9 cellular contexts compared by ENCODE assay signal in genomic region chr17:75689441-75689873, GRCh38. TPM values are rescaled to one million over a fixed set of nuclear protein-coding genes. Genes with fewer than 3 reads are reported as not detected.
DNase-seq lines count a peak whose midpoint lies in the region; ATAC-seq and TF ChIP-seq lines count a peak whose summit lies in the region.
"Had no signal": no experiment of that assay in that cellular context is flagged by ENCODE, and none has a peak within 500 bp of the region (broad histone marks: within the 10 kb centered on the region; RNA-seq: fewer than 3 reads in every experiment).

No MANE protein-coding gene starts in this region.

- no peak overlapping the region for H3K4me2 ChIP-seq in hepatocyte

- H3K4me1 ChIP-seq in hepatocyte (ENCODE audit: insufficient read depth) (peaks cover 9% of the 10 kb centered on the region), urinary bladder (ENCODE audit: insufficient read depth) (no peaks in the 10 kb centered on the region)

- H3K27ac ChIP-seq in hepatocyte, result peak overlapping the region; percentile 37
- H3K27ac ChIP-seq in urinary bladder (ENCODE audit: low read depth), result peak overlapping the region; percentile 2
- H3K27ac ChIP-seq: C4-2B had no signal

- peaks cover 59% of the 10 kb centered on the region for H3K4me1 Mint-ChIP-seq in activated naive CD4-positive, alpha-beta T cell treated with anti-CD3 and anti-CD28 coated beads for 36 hours (ENCODE audit: low read depth)

- H3K9me3 Mint-ChIP-seq in activated naive CD4-positive, alpha-beta T cell treated with anti-CD3 and anti-CD28 coated beads for 36 hours, result no peaks in the 10 kb centered on the region

- peaks cover 4% of the 10 kb centered on the region for H3K36me3 Mint-ChIP-seq in activated naive CD4-positive, alpha-beta T cell treated with anti-CD3 and anti-CD28 coated beads for 36 hours (ENCODE audit: low read depth)

- peaks cover 71% of the 10 kb centered on the region for H3K79me2 ChIP-seq in hepatocyte

- intact Hi-C loops in activated naive CD4-positive, alpha-beta T cell treated with anti-CD3 and anti-CD28 coated beads for 36 hours (cut with micrococcal nuclease), result loop anchor here (1.0 to 5.0 kb wide), 3 partner anchors 33 to 165 kb away; partner anchors contain the start of genes ITGB4 and WBP2

- no peak for ATAC-seq in GM21367 (IDR thresholded peaks at IDR 0.05; ENCODE audit: unreplicated experiment)

- H3K4me3 ChIP-seq in hepatocyte, result no peak overlapping the region
- H3K4me3 ChIP-seq in urinary bladder (ENCODE audit: low read depth, low read length), result no peak overlapping the region

- H3K9me3 ChIP-seq in hepatocyte (ENCODE audit: low read depth), result no peaks in the 10 kb centered on the region

- no peak overlapping the region for H3K4me3 Mint-ChIP-seq in activated naive CD4-positive, alpha-beta T cell treated with anti-CD3 and anti-CD28 coated beads for 36 hours

- H2AFZ ChIP-seq in hepatocyte, result no peak overlapping the region

- no peaks in the 10 kb centered on the region for H3K27me3 Mint-ChIP-seq in activated naive CD4-positive, alpha-beta T cell treated with anti-CD3 and anti-CD28 coated beads for 36 hours (ENCODE audit: low read depth)

- DNase-seq in activated naive CD4-positive, alpha-beta T cell treated with anti-CD3 and anti-CD28 coated beads for 36 hours, result peak; percentile 81
- DNase-seq in activated naive CD4-positive, alpha-beta T cell treated with Interleukin-2 at 50 U/mL for 16 hours, result no peak
- peak; percentile 31 to 49 for DNase-seq in activated CD4-positive, alpha-beta T cell treated with anti-CD3 and anti-CD28 coated beads, Interleukin-2, amount 50 U/mL, for 48 hours
- DNase-seq in hepatocyte (ENCODE audit: low spot score) (no peak), medulla oblongata (ENCODE audit: extremely low spot score) (no peak), GDM1 (lab: John Stamatoyannopoulos, UW) (no peak)

- H3K36me3 ChIP-seq in hepatocyte (replicated peaks; ENCODE audit: insufficient read depth, low read depth) (no peaks in the 10 kb centered on the region), urinary bladder (ENCODE audit: insufficient read depth) (no peaks in the 10 kb centered on the region)

- no peaks in the 10 kb centered on the region for H3K9me2 ChIP-seq in hepatocyte (replicated peaks; ENCODE audit: insufficient read depth)

- no peaks in the 10 kb centered on the region for H3K27me3 ChIP-seq in hepatocyte

- WGBS in hepatocyte (ENCODE audit: low lambda C conversion rate, missing lambda C conversion rate), result 85% methylated on average over 6 of the region's 6 CpGs
- 76% methylated on average over 6 of the region's 6 CpGs for WGBS in urinary bladder

- CTCF ChIA-PET in activated naive CD4-positive, alpha-beta T cell treated with anti-CD3 and anti-CD28 coated beads for 36 hours (lab: Charles Lee), result interaction anchor here (1.3 to 2.0 kb wide), 5 partner anchors 13 to 88 kb away, joined by 3 to 9 read pairs (median 5); no protein-coding TSS in a partner anchor

- no peak for TF ChIP-seq CTCF in hepatocyte (IDR thresholded peaks at IDR 0.05; ENCODE audit: poor library complexity)

- H4K20me1 ChIP-seq in hepatocyte (ENCODE audit: insufficient read depth, poor library complexity, severe bottlenecking), result no peaks in the 10 kb centered on the region

- peak overlapping the region; percentile 92 for H3K27ac Mint-ChIP-seq in activated naive CD4-positive, alpha-beta T cell treated with anti-CD3 and anti-CD28 coated beads for 36 hours

RNA-seq across cellular contexts. Expression of gene SAP30BP, which starts 22.3 kb away (rescaled TPM):
- 10 to 100 TPM; 68.3 TPM for total RNA-seq in activated naive CD4-positive, alpha-beta T cell treated with anti-CD3 and anti-CD28 coated beads for 36 hours
- 59.3 and 67.5 TPM in 2 replicates for total RNA-seq in hepatocyte
- 89.9 and 110 TPM in 2 replicates for polyA plus RNA-seq in hepatocyte
- total RNA-seq in urinary bladder, result 37.7 TPM
- polyA plus RNA-seq in urinary bladder, result 87.0 TPM

RNA-seq across cellular contexts. Expression of gene RECQL5, which starts 22.5 kb away (rescaled TPM):
- 10 to 100 TPM; 36.2 to 44.0 TPM for total RNA-seq in activated naive CD4-positive, alpha-beta T cell treated with anti-CD3 and anti-CD28 coated beads for 36 hours
- total RNA-seq in hepatocyte (11.8 and 23.1 TPM in 2 replicates), urinary bladder (22.2 TPM)
- polyA plus RNA-seq in hepatocyte (44.4 and 79.6 TPM in 2 replicates), urinary bladder (19.6 TPM)

RNA-seq across cellular contexts. Expression of gene ITGB4, which starts 31.8 kb away (rescaled TPM):
- total RNA-seq in activated naive CD4-positive, alpha-beta T cell treated with anti-CD3 and anti-CD28 coated beads for 36 hours, result 1 to 10 TPM in 1 of 2 experiments, under 1 TPM in 1; 0.83 to 1.0 TPM
- 11.5 and 15.7 TPM in 2 replicates for total RNA-seq in hepatocyte
- 19.4 and 23.5 TPM in 2 replicates for polyA plus RNA-seq in hepatocyte
- total RNA-seq in urinary bladder, result 22.4 TPM
- polyA plus RNA-seq in urinary bladder, result 64.8 TPM

RNA-seq across cellular contexts. Expression of gene SMIM5, which starts 56.2 kb away (rescaled TPM):
- not detected for total RNA-seq in activated naive CD4-positive, alpha-beta T cell treated with anti-CD3 and anti-CD28 coated beads for 36 hours
- total RNA-seq in hepatocyte, result 4.1 and 4.5 TPM in 2 replicates
- 6.8 and 7.7 TPM in 2 replicates for polyA plus RNA-seq in hepatocyte
- total RNA-seq in urinary bladder, result 4.0 TPM
- polyA plus RNA-seq in urinary bladder, result 3.6 TPM

Comparison
In these comparisons a context has a peak if more than half of its experiments do, and no peak if none do; other contexts are left out.
1. DNase-seq: peak in activated naive CD4-positive, alpha-beta T cell treated with anti-CD3 and anti-CD28 coated beads for 36 hours (single experiment) and activated CD4-positive, alpha-beta T cell treated with anti-CD3 and anti-CD28 coated beads, Interleukin-2, amount 50 U/mL, for 48 hours (2 of 2); none in activated naive CD4-positive, alpha-beta T cell treated with Interleukin-2 at 50 U/mL for 16 hours (single experiment), hepatocyte (single experiment), medulla oblongata (single experiment) and GDM1 (single experiment).